1 cellular context compared by ENCODE assay signal in genomic region chr12:84599539-84599938, GRCh38.
TF ChIP-seq lines count a peak whose summit lies in the region.

No MANE protein-coding gene starts in this region.

TF ChIP-seq in GM23338, 12 proteins besides CTCF, POLR2A, EP300 and RAD21 (continued from another document):
- no peak for TF ChIP-seq EZH2phosphoT487 (IDR thresholded peaks at IDR 0.05; ENCODE audit: unreplicated experiment)
